In the genomic region with DNA sequence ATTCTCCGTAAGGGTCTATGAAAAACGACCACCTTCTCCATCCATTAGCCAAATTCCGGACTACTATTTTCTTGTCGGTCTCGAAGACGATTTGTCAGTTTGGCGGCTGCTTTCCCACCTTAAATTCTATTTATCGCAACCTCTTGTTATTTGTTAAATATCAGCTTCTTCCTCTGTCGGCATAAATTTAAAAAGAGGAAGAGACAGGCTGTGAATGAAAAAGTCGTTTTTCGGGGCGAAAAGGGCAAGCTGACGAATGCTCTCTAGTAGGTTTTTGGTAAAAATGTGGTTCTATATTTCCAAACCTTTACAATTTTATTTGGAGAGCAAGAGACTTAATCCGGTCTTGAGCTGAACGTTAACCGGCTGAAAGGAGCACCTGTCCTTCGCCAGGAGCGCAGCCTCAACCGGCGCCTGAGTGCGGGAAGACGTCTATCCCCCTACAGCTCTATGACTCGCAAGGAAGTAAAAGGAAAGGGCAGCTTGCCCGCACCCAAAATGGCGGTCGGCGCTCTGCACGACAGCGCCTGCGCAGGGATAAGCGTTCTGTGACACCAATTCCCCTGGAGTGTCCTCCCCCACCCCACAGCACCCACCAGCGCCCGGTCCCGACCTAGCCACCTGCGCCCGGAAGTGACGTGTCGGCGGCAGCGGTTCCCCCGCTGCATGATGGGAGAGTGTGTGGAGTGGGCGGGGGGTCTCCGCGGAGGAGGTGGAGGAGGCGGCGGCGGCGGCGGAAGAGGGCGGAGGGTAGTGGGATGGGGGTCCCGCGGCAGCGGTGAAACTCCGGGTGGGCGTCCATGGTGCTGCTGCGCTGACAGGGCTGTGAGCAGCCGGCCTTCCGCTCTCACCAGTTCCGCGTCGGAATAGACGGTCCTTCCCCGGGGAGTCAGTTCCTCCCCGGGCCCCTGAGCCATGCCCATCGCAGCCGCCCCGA, we compare ENCODE assay signal across 1 cellular context.
TF ChIP-seq lines count a peak whose summit lies in the region.

Gene AFTPH, plus strand, starts transcription at position 662 of the 937 bp plus-strand sequence. CDS start 27,147 bp downstream, outside the sequence.

TF ChIP-seq in K562, 482 proteins besides CTCF, POLR2A, EP300 and RAD21 (continued from another document and continues in another):
- TF ChIP-seq ZNF134 (CRISPR knock-in tag; conservative IDR thresholded peaks at IDR 0.05) (no peak), RBM14 (IDR thresholded peaks at IDR 0.05; ENCODE audit: borderline replicate concordance, insufficient read depth, low read depth, low read length) (no peak), MAX (CRISPR knock-in tag; IDR thresholded peaks at IDR 0.05) (no peak), MGA (IDR thresholded peaks at IDR 0.05) (peak; percentile 34; the same call in 1 of the 2 replicates), HDAC1 (IDR thresholded peaks at IDR 0.05) (no peak; a peak in 1 of 4 replicates), NELFE (IDR thresholded peaks at IDR 0.05; ENCODE audit: insufficient read depth, insufficient read length) (no peak), SAFB (IDR thresholded peaks at IDR 0.05; ENCODE audit: borderline replicate concordance, low read depth, low read length) (0 out of 2 replicates have a peak, but pooled peaks have one; percentile 36), FIP1L1 (IDR thresholded peaks at IDR 0.05; ENCODE audit: low read depth, low read length, poor library complexity, severe bottlenecking) (peak; percentile 52), ZNF197 (CRISPR knock-in tag; IDR thresholded peaks at IDR 0.05; ENCODE audit: low read depth) (no peak), PTTG1 (tag; IDR thresholded peaks at IDR 0.05; ENCODE audit: low read depth) (no peak), MYBL2 (IDR thresholded peaks at IDR 0.05; ENCODE audit: low read depth) (no peak), MYBL2 (CRISPR knock-in tag; IDR thresholded peaks at IDR 0.05; ENCODE audit: borderline replicate concordance) (no peak), NCOA1 (IDR thresholded peaks at IDR 0.05; ENCODE audit: low read depth) (0 out of 2 replicates have a peak, but pooled peaks have one; percentile 19), CAMTA2 (CRISPR knock-in tag; conservative IDR thresholded peaks at IDR 0.05) (no peak), SETDB1 (IDR thresholded peaks at IDR 0.05; ENCODE audit: low read length) (no peak), ERF (CRISPR knock-in tag; IDR thresholded peaks at IDR 0.05) (no peak), BCLAF1 (IDR thresholded peaks at IDR 0.05; ENCODE audit: borderline replicate concordance in 1 of 2, control insufficient read depth in 1 of 2, low read depth in 2 of 2, low read length in 1 of 2) (no peak), ZNF778 (CRISPR knock-in tag; IDR thresholded peaks at IDR 0.05) (no peak), BHLHE40 (IDR thresholded peaks at IDR 0.05; ENCODE audit: low read length) (no peak; the same call in 1 of the 2 replicates), MCM5 (IDR thresholded peaks at IDR 0.05; ENCODE audit: low read depth) (no peak), ZNF277 (CRISPR knock-in tag; IDR thresholded peaks at IDR 0.05; ENCODE audit: borderline replicate concordance) (no peak), BDP1 (IDR thresholded peaks at IDR 0.05; ENCODE audit: insufficient read depth, insufficient read length) (no peak), NR3C1 (CRISPR knock-in tag; IDR thresholded peaks at IDR 0.05) (no peak), E2F4 (CRISPR knock-in tag; IDR thresholded peaks at IDR 0.05; ENCODE audit: low read depth) (no peak)
- TF ChIP-seq, protein P1, sequence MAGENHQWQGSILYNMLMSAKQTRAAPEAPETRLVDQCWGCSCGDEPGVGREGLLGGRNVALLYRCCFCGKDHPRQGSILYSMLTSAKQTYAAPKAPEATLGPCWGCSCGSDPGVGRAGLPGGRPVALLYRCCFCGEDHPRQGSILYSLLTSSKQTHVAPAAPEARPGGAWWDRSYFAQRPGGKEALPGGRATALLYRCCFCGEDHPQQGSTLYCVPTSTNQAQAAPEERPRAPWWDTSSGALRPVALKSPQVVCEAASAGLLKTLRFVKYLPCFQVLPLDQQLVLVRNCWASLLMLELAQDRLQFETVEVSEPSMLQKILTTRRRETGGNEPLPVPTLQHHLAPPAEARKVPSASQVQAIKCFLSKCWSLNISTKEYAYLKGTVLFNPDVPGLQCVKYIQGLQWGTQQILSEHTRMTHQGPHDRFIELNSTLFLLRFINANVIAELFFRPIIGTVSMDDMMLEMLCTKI (IDR thresholded peaks at IDR 0.05; ENCODE audit: partially characterized antibody) = no peak
- TF ChIP-seq, protein P2, sequence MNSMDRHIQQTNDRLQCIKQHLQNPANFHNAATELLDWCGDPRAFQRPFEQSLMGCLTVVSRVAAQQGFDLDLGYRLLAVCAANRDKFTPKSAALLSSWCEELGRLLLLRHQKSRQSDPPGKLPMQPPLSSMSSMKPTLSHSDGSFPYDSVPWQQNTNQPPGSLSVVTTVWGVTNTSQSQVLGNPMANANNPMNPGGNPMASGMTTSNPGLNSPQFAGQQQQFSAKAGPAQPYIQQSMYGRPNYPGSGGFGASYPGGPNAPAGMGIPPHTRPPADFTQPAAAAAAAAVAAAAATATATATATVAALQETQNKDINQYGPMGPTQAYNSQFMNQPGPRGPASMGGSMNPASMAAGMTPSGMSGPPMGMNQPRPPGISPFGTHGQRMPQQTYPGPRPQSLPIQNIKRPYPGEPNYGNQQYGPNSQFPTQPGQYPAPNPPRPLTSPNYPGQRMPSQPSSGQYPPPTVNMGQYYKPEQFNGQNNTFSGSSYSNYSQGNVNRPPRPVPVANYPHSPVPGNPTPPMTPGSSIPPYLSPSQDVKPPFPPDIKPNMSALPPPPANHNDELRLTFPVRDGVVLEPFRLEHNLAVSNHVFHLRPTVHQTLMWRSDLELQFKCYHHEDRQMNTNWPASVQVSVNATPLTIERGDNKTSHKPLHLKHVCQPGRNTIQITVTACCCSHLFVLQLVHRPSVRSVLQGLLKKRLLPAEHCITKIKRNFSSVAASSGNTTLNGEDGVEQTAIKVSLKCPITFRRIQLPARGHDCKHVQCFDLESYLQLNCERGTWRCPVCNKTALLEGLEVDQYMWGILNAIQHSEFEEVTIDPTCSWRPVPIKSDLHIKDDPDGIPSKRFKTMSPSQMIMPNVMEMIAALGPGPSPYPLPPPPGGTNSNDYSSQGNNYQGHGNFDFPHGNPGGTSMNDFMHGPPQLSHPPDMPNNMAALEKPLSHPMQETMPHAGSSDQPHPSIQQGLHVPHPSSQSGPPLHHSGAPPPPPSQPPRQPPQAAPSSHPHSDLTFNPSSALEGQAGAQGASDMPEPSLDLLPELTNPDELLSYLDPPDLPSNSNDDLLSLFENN (IDR thresholded peaks at IDR 0.05; ENCODE audit: low read depth in 2 of 2, low read length in 2 of 2) = peak in 1 of 2 experiments; percentile 24; a peak in 1 of 4 replicates
